Comparison of ENCODE assay signal across 11 cellular contexts in the genomic region with DNA sequence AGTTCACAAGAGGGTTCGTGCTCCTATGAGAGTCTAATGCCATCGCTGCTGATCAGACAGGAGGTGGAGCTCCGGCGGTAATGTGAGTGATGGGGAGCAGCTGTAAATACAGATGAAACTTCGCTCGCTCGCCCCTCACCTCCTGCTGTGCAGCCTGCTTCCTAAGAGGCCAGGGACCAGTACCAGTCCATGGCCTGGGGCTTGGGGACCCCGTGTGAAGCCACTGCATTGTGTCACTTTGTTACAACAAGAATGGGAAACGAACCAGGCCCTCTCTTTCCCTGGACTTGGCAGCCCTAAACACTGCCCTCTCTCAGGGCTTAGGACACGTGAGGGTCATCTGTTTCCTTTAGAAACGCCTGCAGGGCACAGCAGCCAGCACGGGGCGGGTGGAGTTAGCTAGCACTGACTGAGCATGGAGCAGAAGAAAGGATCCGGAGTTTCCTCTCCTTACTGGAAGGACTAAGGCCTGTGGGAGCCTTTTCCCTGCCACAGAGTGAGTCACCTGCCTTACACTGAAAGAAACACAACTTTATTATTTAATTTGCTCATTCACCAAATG.
A peak's percentile ranks its signal among the peaks of the same experiment; 100 is the strongest.
DNase-seq lines count a peak whose midpoint lies in the region; ATAC-seq, FAIRE-seq and TF ChIP-seq lines count a peak whose summit lies in the region.
"Had no signal": no experiment of that assay in that cellular context is flagged by ENCODE, and none has a peak within 500 bp of the region (broad histone marks: within the 10 kb centered on the region; RNA-seq: fewer than 3 reads in every experiment).

No MANE protein-coding gene starts in this region.

- peak; percentile 62 for FAIRE-seq in endothelial cell of umbilical vein (lab: Jason Lieb, UNC)
- FAIRE-seq: A204.1 had no signal

- H3K27me3 ChIP-seq in endothelial cell of umbilical vein (ENCODE audit: control insufficient read depth in 2 of 2, insufficient read depth in 2 of 2, low read length in 2 of 2) (no peaks in the 10 kb centered on the region), vagina (no peaks in the 10 kb centered on the region)

- no peak overlapping the region for H3K4me2 ChIP-seq in endothelial cell of umbilical vein (ENCODE audit: insufficient read depth, low read length)

- H4K20me1 ChIP-seq in endothelial cell of umbilical vein (replicated peaks; ENCODE audit: control insufficient read depth, extremely low read depth, insufficient read depth, low read length) = no peaks in the 10 kb centered on the region

- H2AFZ ChIP-seq in endothelial cell of umbilical vein (ENCODE audit: low read depth, low read length) = peak overlapping the region; percentile 48

- CTCF ChIA-PET in activated CD8-positive, alpha-beta memory T cell treated with anti-CD3 and anti-CD28 coated beads, Interleukin-2, amount 10 ng/mL, durations not matched to agents 7 days and 5 days (lab: Charles Lee) = interaction anchor here (0.6 kb wide), 1 partner anchor 404 kb away, joined by 3 read pairs; no protein-coding TSS in a partner anchor
- CTCF ChIA-PET in endothelial cell of umbilical vein (lab: Charles Lee) = interaction anchor here (1.5 kb wide), 2 partner anchors 14 to 60 kb away, joined by 3 to 4 read pairs; no protein-coding TSS in a partner anchor
- CTCF ChIA-PET in activated naive CD4-positive, alpha-beta T cell treated with anti-CD3 and anti-CD28 coated beads for 36 hours (lab: Charles Lee) = interaction anchor here (0.6 kb wide), 1 partner anchor 9 kb away, joined by 3 read pairs; no protein-coding TSS in a partner anchor

- no peaks in the 10 kb centered on the region for H3K9me3 ChIP-seq in endothelial cell of umbilical vein (replicated peaks; ENCODE audit: control insufficient read depth, insufficient read depth, low read length)
- H3K9me3 ChIP-seq in vagina = no peaks in the 10 kb centered on the region

- no peaks in the 10 kb centered on the region for H3K79me2 ChIP-seq in endothelial cell of umbilical vein (ENCODE audit: control insufficient read depth, insufficient read depth, low read length)

- H3K36me3 ChIP-seq in endothelial cell of umbilical vein (ENCODE audit: control insufficient read depth in 2 of 2, extremely low read depth in 1 of 2, insufficient read depth in 2 of 2, low read length in 2 of 2) = no peaks in the 10 kb centered on the region
- peaks cover 0 to 3% of the 10 kb centered on the region in 2 donors for H3K36me3 ChIP-seq in vagina

- TF ChIP-seq CTCF in endothelial cell of umbilical vein (IDR thresholded peaks at IDR 0.05; ENCODE audit: extremely low read depth in 1 of 2, insufficient read depth in 1 of 2, low read depth in 1 of 2, low read length in 2 of 2) (no peak), vagina (IDR thresholded peaks at IDR 0.05) (no peak)

- H3K27ac ChIP-seq in endothelial cell of umbilical vein (ENCODE audit: insufficient read depth, low read depth, low read length) (no peak overlapping the region), vagina (peak overlapping the region; percentile 89)

- H3K9me3 Mint-ChIP-seq in activated CD8-positive, alpha-beta memory T cell treated with anti-CD3 and anti-CD28 coated beads, Interleukin-2, amount 10 ng/mL, durations not matched to agents 7 days and 5 days (ENCODE audit: low read depth) = no peaks in the 10 kb centered on the region
- H3K9me3 Mint-ChIP-seq in activated naive CD4-positive, alpha-beta T cell treated with anti-CD3 and anti-CD28 coated beads for 36 hours = peaks cover 3% of the 10 kb centered on the region

- H3K4me1 Mint-ChIP-seq in activated CD8-positive, alpha-beta memory T cell treated with anti-CD3 and anti-CD28 coated beads, Interleukin-2, amount 10 ng/mL, durations not matched to agents 7 days and 5 days = peaks cover 10% of the 10 kb centered on the region
- peaks cover 17% of the 10 kb centered on the region for H3K4me1 Mint-ChIP-seq in activated naive CD4-positive, alpha-beta T cell treated with anti-CD3 and anti-CD28 coated beads for 36 hours (ENCODE audit: low read depth)

- H3K4me1 ChIP-seq in endothelial cell of umbilical vein (ENCODE audit: control insufficient read depth, extremely low read depth, insufficient read depth, low read length) = peaks cover 2% of the 10 kb centered on the region
- peaks cover 38% of the 10 kb centered on the region for H3K4me1 ChIP-seq in vagina

- dilution Hi-C loops in endothelial cell of umbilical vein (cut with MboI; ENCODE audit: extremely low pct_ligation_motif_present, low sequenced_read_pairs) = no loop called here

- H3K9ac ChIP-seq in endothelial cell of umbilical vein (replicated peaks; ENCODE audit: extremely low read depth, insufficient read depth, low read length) = no peak overlapping the region

- H3K4me3 ChIP-seq in endothelial cell of umbilical vein (replicated peaks in 1 of 3; ENCODE audit: insufficient read depth in 1 of 3, low read depth in 1 of 3, low read length in 3 of 3) = no peak overlapping the region
- H3K4me3 ChIP-seq in vagina = no peak overlapping the region

- intact Hi-C loops in endothelial cell of umbilical vein (cut with micrococcal nuclease) = loop anchor here (2.0 kb wide), 1 partner anchor 44 kb away; no protein-coding TSS in a partner anchor
- intact Hi-C loops in vagina (cut with DNase I) = no loop called here
- intact Hi-C loops in activated naive CD4-positive, alpha-beta T cell treated with anti-CD3 and anti-CD28 coated beads for 36 hours (cut with micrococcal nuclease) = loop anchor here (5.0 kb wide), 1 partner anchor 41 kb away; no protein-coding TSS in a partner anchor

- no peaks in the 10 kb centered on the region for H3K27me3 Mint-ChIP-seq in activated CD8-positive, alpha-beta memory T cell treated with anti-CD3 and anti-CD28 coated beads, Interleukin-2, amount 10 ng/mL, durations not matched to agents 7 days and 5 days
- no peaks in the 10 kb centered on the region for H3K27me3 Mint-ChIP-seq in activated naive CD4-positive, alpha-beta T cell treated with anti-CD3 and anti-CD28 coated beads for 36 hours (ENCODE audit: low read depth)

- no peak for TF ChIP-seq POLR2A in endothelial cell of umbilical vein (IDR thresholded peaks at IDR 0.05; ENCODE audit: low read depth, low read length)
- no peak for TF ChIP-seq POLR2A in vagina (IDR thresholded peaks at IDR 0.05)

- BruUV-seq in endothelial cell of umbilical vein (replicated peaks; lab: Mats Ljungman, UMichigan) = no TSS peak

- H3K4me3 Mint-ChIP-seq in activated CD8-positive, alpha-beta memory T cell treated with anti-CD3 and anti-CD28 coated beads, Interleukin-2, amount 10 ng/mL, durations not matched to agents 7 days and 5 days = no peak overlapping the region
- H3K4me3 Mint-ChIP-seq in activated naive CD4-positive, alpha-beta T cell treated with anti-CD3 and anti-CD28 coated beads for 36 hours = no peak overlapping the region
- H3K4me3 Mint-ChIP-seq: H9 had no signal

- no peak for DNase-seq in activated CD8-positive, alpha-beta memory T cell treated with anti-CD3 and anti-CD28 coated beads, Interleukin-2, amount 10 ng/mL, durations not matched to agents 7 days and 5 days
- no peak for DNase-seq in activated CD8-positive, alpha-beta memory T cell treated with anti-CD3 and anti-CD28 coated beads for 24 hours
- DNase-seq in endothelial cell of umbilical vein (ENCODE audit: low read depth, low spot score) (peak; percentile 67), lung microvascular endothelial cell (ENCODE audit: low read depth in 2 of 2) (peak; percentile 61 to 63), vagina (ENCODE audit: extremely low spot score in 2 of 2) (no peak), AML-193 (lab: John Stamatoyannopoulos, UW) (no peak)
- DNase-seq in activated naive CD4-positive, alpha-beta T cell treated with anti-CD3 and anti-CD28 coated beads for 36 hours = no peak
- DNase-seq: cerebellar nuclear complex, H9 had no signal

- H3K27ac Mint-ChIP-seq in activated CD8-positive, alpha-beta memory T cell treated with anti-CD3 and anti-CD28 coated beads, Interleukin-2, amount 10 ng/mL, durations not matched to agents 7 days and 5 days = peak overlapping the region; percentile 77
- no peak overlapping the region for H3K27ac Mint-ChIP-seq in activated naive CD4-positive, alpha-beta T cell treated with anti-CD3 and anti-CD28 coated beads for 36 hours
- H3K27ac Mint-ChIP-seq: H9 had no signal

- no peaks in the 10 kb centered on the region for H3K36me3 Mint-ChIP-seq in activated CD8-positive, alpha-beta memory T cell treated with anti-CD3 and anti-CD28 coated beads, Interleukin-2, amount 10 ng/mL, durations not matched to agents 7 days and 5 days
- H3K36me3 Mint-ChIP-seq in activated naive CD4-positive, alpha-beta T cell treated with anti-CD3 and anti-CD28 coated beads for 36 hours (ENCODE audit: low read depth) = no peaks in the 10 kb centered on the region

- no peak for ATAC-seq in activated CD8-positive, alpha-beta memory T cell treated with anti-CD3 and anti-CD28 coated beads, Interleukin-2, amount 10 ng/mL, durations not matched to agents 7 days and 5 days
- ATAC-seq in HG03135 (IDR thresholded peaks at IDR 0.05; ENCODE audit: unreplicated experiment) = no peak

- POLR2A ChIA-PET in endothelial cell of umbilical vein (lab: Charles Lee) = no interaction called here

- H3K9me1 ChIP-seq in endothelial cell of umbilical vein (replicated peaks; ENCODE audit: control insufficient read depth, extremely low read depth, insufficient read depth, low read length) = no peaks in the 10 kb centered on the region

TF ChIP-seq in endothelial cell of umbilical vein, 7 proteins besides CTCF, POLR2A, EP300 and RAD21:
- TF ChIP-seq POLR2AphosphoS5 (IDR thresholded peaks at IDR 0.05; ENCODE audit: insufficient read depth, low read depth, low read length) (no peak), MYC (IDR thresholded peaks at IDR 0.05; ENCODE audit: low read depth, low read length) (no peak), FOS (IDR thresholded peaks at IDR 0.05; ENCODE audit: borderline replicate concordance, insufficient read depth, low read length) (peak; percentile 7), JUN (IDR thresholded peaks at IDR 0.05; ENCODE audit: borderline replicate concordance, insufficient read depth, insufficient read length, low read depth) (peak; percentile 15)
- TF ChIP-seq, protein P1, sequence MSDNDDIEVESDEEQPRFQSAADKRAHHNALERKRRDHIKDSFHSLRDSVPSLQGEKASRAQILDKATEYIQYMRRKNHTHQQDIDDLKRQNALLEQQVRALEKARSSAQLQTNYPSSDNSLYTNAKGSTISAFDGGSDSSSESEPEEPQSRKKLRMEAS (IDR thresholded peaks at IDR 0.05; ENCODE audit: insufficient read depth, insufficient read length) = peak; percentile 56

Comparison
In these comparisons a context has a peak if more than half of its experiments do, and no peak if none do; other contexts are left out.
1. DNase-seq: peak in endothelial cell of umbilical vein (single experiment) and lung microvascular endothelial cell (2 of 2); none in activated CD8-positive, alpha-beta memory T cell treated with anti-CD3 and anti-CD28 coated beads, Interleukin-2, amount 10 ng/mL, durations not matched to agents 7 days and 5 days (single experiment), activated CD8-positive, alpha-beta memory T cell treated with anti-CD3 and anti-CD28 coated beads for 24 hours (single experiment), vagina (0 of 2), AML-193 (0 of 2) and activated naive CD4-positive, alpha-beta T cell treated with anti-CD3 and anti-CD28 coated beads for 36 hours (single experiment).